ENCODE assay signal across 20 cellular contexts in the genomic region with DNA sequence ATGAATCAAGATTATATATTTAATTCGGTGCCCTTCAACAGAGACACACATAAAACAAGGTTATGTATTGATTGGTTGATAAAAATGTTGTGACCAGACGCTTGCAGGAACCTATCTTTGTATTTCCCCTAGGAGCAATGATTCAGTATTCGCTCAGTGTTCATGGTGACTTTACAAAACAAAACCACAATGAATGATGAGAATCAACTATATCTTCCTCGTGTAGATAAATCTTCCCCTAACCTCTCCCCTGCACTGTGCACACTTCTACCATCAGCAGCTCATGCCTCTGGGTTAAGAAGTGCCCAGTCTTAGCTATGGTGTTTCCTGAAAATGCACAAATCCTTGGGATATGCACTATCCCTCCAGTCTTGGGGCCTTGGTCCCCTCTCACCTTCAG. TPM values are rescaled to one million over a fixed set of nuclear protein-coding genes. Genes with fewer than 3 reads are reported as not detected.
A peak's percentile ranks its signal among the peaks of the same experiment; 100 is the strongest.
DNase-seq lines count a peak whose midpoint lies in the region; ATAC-seq, FAIRE-seq and TF ChIP-seq lines count a peak whose summit lies in the region.
"Had no signal": no experiment of that assay in that cellular context is flagged by ENCODE, and none has a peak within 500 bp of the region (broad histone marks: within the 10 kb centered on the region; RNA-seq: fewer than 3 reads in every experiment).

No MANE protein-coding gene starts in this region.

- ATAC-seq in activated T-helper 17 cell treated with anti-CD3 and anti-CD28 coated beads, Interleukin-2, amount 50 U/mL, for 72 hours (replicated peaks): peak; percentile 68
- ATAC-seq in HG03439 (IDR thresholded peaks at IDR 0.05; ENCODE audit: unreplicated experiment): no peak
- ATAC-seq: Panc1, sciatic nerve had no signal

- no peaks in the 10 kb centered on the region for H3K9me3 Mint-ChIP-seq in activated T-helper 17 cell treated with anti-CD3 and anti-CD28 coated beads, Interleukin-2, amount 50 U/mL, for 72 hours
- no peaks in the 10 kb centered on the region for H3K9me3 Mint-ChIP-seq in Caco-2 (ENCODE audit: unreplicated experiment)

- H3K27me3 ChIP-seq in BLaER1 treated with 17β-estradiol and CSF1 and Interleukin-3, amounts not matched to agents 10 nM and 100 nM: no peaks in the 10 kb centered on the region
- no peaks in the 10 kb centered on the region for H3K27me3 ChIP-seq in Caco-2 (replicated peaks; ENCODE audit: control insufficient read depth, insufficient read depth, low read length)

- H4K20me1 ChIP-seq in BLaER1 treated with 17β-estradiol and CSF1 and Interleukin-3, amounts not matched to agents 10 nM and 100 nM: peaks cover 0 to 68% (median 17%) of the 10 kb centered on the region in 11 experiments; a peak in 16 of 22 replicates

- peak overlapping the region in 10 of 11 experiments; percentile 16 to 87 (median 72); a peak in 11 of 22 replicates for H3K4me2 ChIP-seq in BLaER1 treated with 17β-estradiol and CSF1 and Interleukin-3, amounts not matched to agents 10 nM and 100 nM
- H3K4me2 ChIP-seq: SK-N-SH had no signal

- H3K4me3 Mint-ChIP-seq in activated T-helper 17 cell treated with anti-CD3 and anti-CD28 coated beads, Interleukin-2, amount 50 U/mL, for 72 hours: no peak overlapping the region
- H3K4me3 Mint-ChIP-seq in Caco-2 (ENCODE audit: unreplicated experiment): no peak overlapping the region

- no peaks in the 10 kb centered on the region for H3K27me3 Mint-ChIP-seq in activated T-helper 17 cell treated with anti-CD3 and anti-CD28 coated beads, Interleukin-2, amount 50 U/mL, for 72 hours
- no peaks in the 10 kb centered on the region for H3K27me3 Mint-ChIP-seq in Caco-2 (ENCODE audit: insufficient read depth, unreplicated experiment)

- peak overlapping the region in 7 of 11 experiments; percentile 17 to 71 (median 53); a peak in 8 of 22 replicates for H3K27ac ChIP-seq in BLaER1 treated with 17β-estradiol and CSF1 and Interleukin-3, amounts not matched to agents 10 nM and 100 nM
- H3K27ac ChIP-seq: thoracic aorta had no signal

- FAIRE-seq in GM12892 (lab: Jason Lieb, UNC): peak; percentile 80
- FAIRE-seq: H1, TTC549 had no signal

- H3K36me3 Mint-ChIP-seq in activated T-helper 17 cell treated with anti-CD3 and anti-CD28 coated beads, Interleukin-2, amount 50 U/mL, for 72 hours (ENCODE audit: low read depth): no peaks in the 10 kb centered on the region
- H3K36me3 Mint-ChIP-seq in Caco-2 (ENCODE audit: insufficient read depth, unreplicated experiment): peaks cover 5% of the 10 kb centered on the region

- no peak overlapping the region for H3K9ac ChIP-seq in BLaER1 treated with 17β-estradiol and CSF1 and Interleukin-3, amounts not matched to agents 10 nM and 100 nM
- H3K9ac ChIP-seq: SK-N-SH had no signal

- POLR2A ChIA-PET in Caco-2 (lab: Charles Lee): no interaction called here

- H3K4me3 ChIP-seq in BLaER1 treated with 17β-estradiol and CSF1 and Interleukin-3, amounts not matched to agents 10 nM and 100 nM: no peak overlapping the region
- H3K4me3 ChIP-seq in Caco-2 (ENCODE audit: low read depth, low read length): no peak overlapping the region
- H3K4me3 ChIP-seq: thoracic aorta had no signal

- peaks cover 0 to 6% (median 0%) of the 10 kb centered on the region in 11 experiments; a peak in 2 of 22 replicates for H3K36me3 ChIP-seq in BLaER1 treated with 17β-estradiol and CSF1 and Interleukin-3, amounts not matched to agents 10 nM and 100 nM
- H3K36me3 ChIP-seq in Caco-2 (ENCODE audit: control insufficient read depth, insufficient read depth, low read length): no peaks in the 10 kb centered on the region
- H3K36me3 ChIP-seq: thoracic aorta had no signal

- intact Hi-C loops in Caco-2 (cut with micrococcal nuclease; ENCODE audit: unreplicated experiment) (no loop called here), head of caudate nucleus (cut with DNase I) (no loop called here)

- TF ChIP-seq CTCF in Caco-2 (IDR thresholded peaks at IDR 0.05; ENCODE audit: insufficient read depth in 1 of 2, low read depth in 1 of 2, low read length in 1 of 2, severe bottlenecking in 1 of 2, unreplicated experiment in 1 of 2): no peak

- TF ChIP-seq POLR2A in GM12892 (IDR thresholded peaks at IDR 0.05; ENCODE audit: low read depth, low read length): no peak

- H3K4me1 ChIP-seq in BLaER1 treated with 17β-estradiol and CSF1 and Interleukin-3, amounts not matched to agents 10 nM and 100 nM: peaks cover 43 to 56% (median 50%) of the 10 kb centered on the region in 10 experiments
- H3K4me1 ChIP-seq in Caco-2: peaks cover 3% of the 10 kb centered on the region; the same call in 1 of the 2 replicates

- peaks cover 0 to 20% (median 3%) of the 10 kb centered on the region in 11 experiments; a peak in 9 of 22 replicates for H3K9me3 ChIP-seq in BLaER1 treated with 17β-estradiol and CSF1 and Interleukin-3, amounts not matched to agents 10 nM and 100 nM (replicated peaks in 1 of 11)
- H3K9me3 ChIP-seq in Caco-2: no peaks in the 10 kb centered on the region
- H3K9me3 ChIP-seq: SK-N-SH, thoracic aorta had no signal

- peaks cover 8% of the 10 kb centered on the region for H3K4me1 Mint-ChIP-seq in activated T-helper 17 cell treated with anti-CD3 and anti-CD28 coated beads, Interleukin-2, amount 50 U/mL, for 72 hours
- H3K4me1 Mint-ChIP-seq in Caco-2 (ENCODE audit: low read depth, unreplicated experiment): peaks cover 3% of the 10 kb centered on the region

- DNase-seq in GM12892 (ENCODE audit: insufficient read length) (no peak), mesenteric fat pad (ENCODE audit: low spot score) (peak; percentile 14), Caco-2 (no peak), COLO668 (lab: John Stamatoyannopoulos, UW; ENCODE audit: unreplicated experiment) (no peak), head of caudate nucleus (no peak)
- DNase-seq: amygdala; cerebellar nuclear complex; foreskin melanocyte; NCI-H187; NCI-H524; SK-N-SH; stimulated activated CD4-positive, alpha-beta T cell treated with anti-CD3 and anti-CD28 coated beads, Interleukin-2, amount 100 ng/mL, for 48 hours had no signal

- H3K27ac Mint-ChIP-seq in activated T-helper 17 cell treated with anti-CD3 and anti-CD28 coated beads, Interleukin-2, amount 50 U/mL, for 72 hours: no peak overlapping the region
- H3K27ac Mint-ChIP-seq in Caco-2 (ENCODE audit: unreplicated experiment): no peak overlapping the region

- CTCF ChIA-PET in Caco-2 (lab: Charles Lee): no interaction called here

- no TSS peak for BruUV-seq in Caco-2 (replicated peaks; lab: Mats Ljungman, UMichigan)

RNA-seq across cellular contexts. Expression of a gene that starts 16.3 kb away (rescaled TPM):
- polyA plus RNA-seq in GM12892 (2012; ENCODE audit: missing spikeins): 9.4 TPM
- total RNA-seq in activated T-helper 17 cell treated with anti-CD3 and anti-CD28 coated beads, Interleukin-2, amount 50 U/mL, for 72 hours: 10 to 100 TPM; 14.1 to 24.1 TPM
- total RNA-seq in mesenteric fat pad: 38.0 TPM
- 18.4 and 20.7 TPM in 2 replicates for total RNA-seq in Caco-2 (2022)
